35 cellular contexts compared by ENCODE assay signal in genomic region chrX:49856819-49857218, GRCh38. TPM values are rescaled to one million over a fixed set of nuclear protein-coding genes. Genes with fewer than 3 reads are reported as not detected.
"Had no signal": no experiment of that assay in that cellular context is flagged by ENCODE, and none has a peak within 500 bp of the region (broad histone marks: within the 10 kb centered on the region; RNA-seq: fewer than 3 reads in every experiment).

No MANE protein-coding gene starts in this region.

- H3K27me3 Mint-ChIP-seq: progenitor cell of endocrine pancreas had no signal

- H3K27ac Mint-ChIP-seq: memory B cell; naive thymus-derived CD4-positive, alpha-beta T cell; natural killer cell treated with Interleukin-12 subunit alpha and Interleukin-12 subunit beta and Interleukin-15 and Interleukin-18, amount 100 ng/mL, for 72 hours; progenitor cell of endocrine pancreas; stimulated activated naive B cell treated with anti-CD40 and anti-IgM and Interleukin-4, amounts not matched to agents 10 μg/mL and 1 μg/mL and 100 μg/mL, for 72 hours had no signal

- DNase-seq: hippocampal formation; kidney glomerular epithelial cell; left cardiac atrium; midbrain; mucosa of descending colon; naive thymus-derived CD4-positive, alpha-beta T cell; ovary; right lobe of liver; stimulated activated CD4-positive, alpha-beta T cell treated with anti-CD3 and anti-CD28 coated beads, Interleukin-12 subunit alpha, Interleukin-12 subunit beta, amount 100 ng/mL, for 4 hours; stimulated activated CD4-positive, alpha-beta T cell treated with anti-CD3 and anti-CD28 coated beads, Interleukin-15, amount 100 ng/mL, for 24 hours; stimulated activated CD4-positive, alpha-beta T cell treated with anti-CD3 and anti-CD28 coated beads, Interleukin-2, amount 100 ng/mL, for 24 hours; stimulated activated CD4-positive, alpha-beta T cell treated with anti-CD3 and anti-CD28 coated beads, Interleukin-4, amount 100 ng/mL, for 1 hour; stimulated activated naive B cell treated with anti-CD40 and anti-IgM and Interleukin-4, amounts not matched to agents 10 μg/mL and 1 μg/mL and 100 μg/mL, for 72 hours; stimulated activated naive CD8-positive, alpha-beta T cell treated with anti-CD3 and anti-CD28 coated beads, Interleukin-15, Interleukin-2, amounts not matched to agents 100 U/mL and 50 U/mL, for 24 hours; stomach; testis; thyroid gland; transverse colon had no signal

- H3K9me3 Mint-ChIP-seq: memory B cell; naive thymus-derived CD4-positive, alpha-beta T cell; natural killer cell treated with Interleukin-12 subunit alpha and Interleukin-12 subunit beta and Interleukin-15 and Interleukin-18, amount 100 ng/mL, for 72 hours; stimulated activated naive B cell treated with anti-CD40 and anti-IgM and Interleukin-4, amounts not matched to agents 10 μg/mL and 1 μg/mL and 100 μg/mL, for 72 hours had no signal

- H3K4me3 ChIP-seq: lung, mucosa of descending colon, ovary, right atrium auricular region, right lobe of liver, skin epidermis, stomach, testis, thyroid gland, transverse colon, vagina had no signal

- ATAC-seq: left cardiac atrium; left lobe of liver; mucosa of descending colon; naive thymus-derived CD4-positive, alpha-beta T cell; natural killer cell treated with Interleukin-12 subunit alpha and Interleukin-12 subunit beta and Interleukin-15 and Interleukin-18, amount 100 ng/mL, for 72 hours; right lobe of liver; stimulated activated naive B cell treated with anti-CD40 and anti-IgM and Interleukin-4, amounts not matched to agents 10 μg/mL and 1 μg/mL and 100 μg/mL, for 72 hours; stimulated activated naive CD8-positive, alpha-beta T cell treated with anti-CD3 and anti-CD28 coated beads, Interleukin-15, Interleukin-2, amounts not matched to agents 100 U/mL and 50 U/mL, for 24 hours had no signal

- H3K9me3 ChIP-seq: mucosa of descending colon, ovary, right atrium auricular region, right lobe of liver, testis, thyroid gland, transverse colon, vagina had no signal

- FAIRE-seq: keratinocyte had no signal

- H3K36me3 Mint-ChIP-seq: memory B cell; naive thymus-derived CD4-positive, alpha-beta T cell; natural killer cell treated with Interleukin-12 subunit alpha and Interleukin-12 subunit beta and Interleukin-15 and Interleukin-18, amount 100 ng/mL, for 72 hours; stimulated activated naive B cell treated with anti-CD40 and anti-IgM and Interleukin-4, amounts not matched to agents 10 μg/mL and 1 μg/mL and 100 μg/mL, for 72 hours had no signal

- H3K4me1 Mint-ChIP-seq: memory B cell; naive thymus-derived CD4-positive, alpha-beta T cell; stimulated activated naive B cell treated with anti-CD40 and anti-IgM and Interleukin-4, amounts not matched to agents 10 μg/mL and 1 μg/mL and 100 μg/mL, for 72 hours had no signal

- H3K27me3 ChIP-seq: ovary, right lobe of liver, testis, thyroid gland, transverse colon, vagina had no signal

- H3K27ac ChIP-seq: ovary, right atrium auricular region, right lobe of liver, skin epidermis, stomach, testis, thyroid gland, transverse colon, vagina had no signal

- H3K36me3 ChIP-seq: ovary, right atrium auricular region, right lobe of liver, stomach, thyroid gland, transverse colon, vagina had no signal

- H3K4me1 ChIP-seq: right atrium auricular region, right lobe of liver, stomach, testis, thyroid gland, transverse colon, vagina had no signal

- H3K4me3 Mint-ChIP-seq: memory B cell; naive thymus-derived CD4-positive, alpha-beta T cell; natural killer cell treated with Interleukin-12 subunit alpha and Interleukin-12 subunit beta and Interleukin-15 and Interleukin-18, amount 100 ng/mL, for 72 hours; stimulated activated naive B cell treated with anti-CD40 and anti-IgM and Interleukin-4, amounts not matched to agents 10 μg/mL and 1 μg/mL and 100 μg/mL, for 72 hours had no signal

RNA-seq across cellular contexts. Expression of gene PAGE4, which starts 27.7 kb away (rescaled TPM):
- total RNA-seq: left cardiac atrium; left lobe of liver; liver; lung; mesenteric fat pad; mucosa of descending colon; myocyte; naive thymus-derived CD4-positive, alpha-beta T cell; natural killer cell treated with Interleukin-12 subunit alpha and Interleukin-12 subunit beta and Interleukin-15 and Interleukin-18, amount 100 ng/mL, for 72 hours; omental fat pad; progenitor cell of endocrine pancreas; pulmonary artery endothelial cell; renal cortical epithelial cell; right atrium auricular region; stomach; thyroid gland; transverse colon; vagina had no signal
- polyA plus RNA-seq: keratinocyte; liver; lung; naive thymus-derived CD4-positive, alpha-beta T cell; neural cell; stomach; urinary bladder had no signal
